Comparison of ENCODE assay signal across 27 cellular contexts in genomic region chr7:105307163-105307672, GRCh38.
A peak's percentile ranks its signal among the peaks of the same experiment; 100 is the strongest.
DNase-seq lines count a peak whose midpoint lies in the region; ATAC-seq and TF ChIP-seq lines count a peak whose summit lies in the region.
"Had no signal": no experiment of that assay in that cellular context is flagged by ENCODE, and none has a peak within 500 bp of the region (broad histone marks: within the 10 kb centered on the region; RNA-seq: fewer than 3 reads in every experiment).

No MANE protein-coding gene starts in this region.

- intact Hi-C loops in CD8-positive, alpha-beta T cell (cut with DNase I, micrococcal nuclease): loop anchor here in 1 of 2 experiments (5.0 kb wide), 1 partner anchor 40 kb away; no protein-coding TSS in a partner anchor

- H3K4me2 ChIP-seq in KMS-11: peak overlapping the region; percentile 75

- POLR2A ChIA-PET in CD8-positive, alpha-beta T cell (lab: Charles Lee): no interaction called here

- H3K27me3 ChIP-seq in CD8-positive, alpha-beta T cell (ENCODE audit: insufficient read depth, low read length): no peaks in the 10 kb centered on the region
- no peaks in the 10 kb centered on the region for H3K27me3 ChIP-seq in KMS-11 (ENCODE audit: insufficient read depth, low read depth)
- H3K27me3 ChIP-seq: ascending aorta; BLaER1 treated with 17β-estradiol and CSF1 and Interleukin-3, amounts not matched to agents 10 nM and 100 nM had no signal

- no peak overlapping the region for H3K9ac ChIP-seq in KMS-11
- H3K9ac ChIP-seq: BLaER1 treated with 17β-estradiol and CSF1 and Interleukin-3, amounts not matched to agents 10 nM and 100 nM; GM23248 had no signal

- peak overlapping the region; percentile 4 for H3K27ac Mint-ChIP-seq in CD8-positive, alpha-beta T cell
- H3K27ac Mint-ChIP-seq: HFFc6, type B pancreatic cell had no signal

- no peaks in the 10 kb centered on the region for H3K36me3 ChIP-seq in CD8-positive, alpha-beta T cell (ENCODE audit: insufficient read depth, low read length)
- H3K36me3 ChIP-seq in KMS-11 (ENCODE audit: insufficient read depth): no peaks in the 10 kb centered on the region
- H3K36me3 ChIP-seq: ascending aorta had no signal

- no peak overlapping the region for H3K4me3 ChIP-seq in CD8-positive, alpha-beta T cell (ENCODE audit: low read depth, low read length)
- no peak overlapping the region for H3K4me3 ChIP-seq in KMS-11 (IDR thresholded peaks at IDR 0.05; ENCODE audit: insufficient read depth, low read depth, low read length)
- H3K4me3 ChIP-seq: ascending aorta; BLaER1 treated with 17β-estradiol and CSF1 and Interleukin-3, amounts not matched to agents 10 nM and 100 nM; GM23248; skin epidermis had no signal

- ATAC-seq in CD8-positive, alpha-beta T cell: no peak
- ATAC-seq in stimulated activated naive CD8-positive, alpha-beta T cell treated with anti-CD3 and anti-CD28 coated beads, Interleukin-15, Interleukin-2, amounts not matched to agents 100 U/mL and 50 U/mL, for 24 hours: no peak
- ATAC-seq: esophagus mucosa, left lobe of liver had no signal

- H3K9me3 Mint-ChIP-seq in CD8-positive, alpha-beta T cell: no peaks in the 10 kb centered on the region
- H3K9me3 Mint-ChIP-seq: endodermal cell, HFFc6, type B pancreatic cell had no signal

- H3K9me3 ChIP-seq in CD8-positive, alpha-beta T cell (ENCODE audit: low read length): no peaks in the 10 kb centered on the region
- H3K9me3 ChIP-seq: ascending aorta had no signal

- H3K79me2 ChIP-seq in KMS-11 (ENCODE audit: insufficient read depth, low read depth): peaks cover 83% of the 10 kb centered on the region

- no peaks in the 10 kb centered on the region for H4K20me1 ChIP-seq in KMS-11 (ENCODE audit: insufficient read depth)

- H3K4me3 Mint-ChIP-seq in CD8-positive, alpha-beta T cell: no peak overlapping the region
- H3K4me3 Mint-ChIP-seq: endodermal cell, HFFc6, type B pancreatic cell had no signal

- peaks cover 69% of the 10 kb centered on the region for H3K4me1 Mint-ChIP-seq in CD8-positive, alpha-beta T cell (ENCODE audit: low read depth)

- peaks cover 21% of the 10 kb centered on the region for H3K4me1 ChIP-seq in CD8-positive, alpha-beta T cell (ENCODE audit: insufficient read depth, low read length)
- H3K4me1 ChIP-seq in KMS-11 (ENCODE audit: low read depth, poor library complexity, severe bottlenecking): peaks cover 100% of the 10 kb centered on the region

- DNase-seq in CD8-positive, alpha-beta T cell: no peak
- DNase-seq in putamen (ENCODE audit: low spot score): peak; percentile 36
- no peak for DNase-seq in stimulated activated naive CD8-positive, alpha-beta T cell treated with anti-CD3 and anti-CD28 coated beads, Interleukin-15, Interleukin-2, amounts not matched to agents 100 U/mL and 50 U/mL, for 24 hours
- DNase-seq in activated effector memory CD4-positive, alpha-beta T cell treated with Interleukin-2 at 50 U/mL for 16 hours: no peak
- no peak for DNase-seq in NK-92 treated with Interleukin-12 subunit alpha and Interleukin-12 subunit beta, amount 100 ng/mL, for 24 hours (lab: John Stamatoyannopoulos, UW)
- DNase-seq: activated CD4-positive, alpha-beta T cell treated with anti-CD3 and anti-CD28 coated beads for 4 hours; activated naive CD4-positive, alpha-beta T cell treated with anti-CD3 and anti-CD28 coated beads, Interleukin-2, amount 50 U/mL, for 16 hours; Calu3; endodermal cell; GM23248; HFFc6; mesendoderm; NCI-H1092; NCI-H187 treated with DMSO at 0.1 percent for 48 hours; NCI-H524 treated with DMSO at 0.1 percent for 48 hours; SHP77; T-helper 9 cell had no signal

- H3K27ac ChIP-seq in CD8-positive, alpha-beta T cell (ENCODE audit: low read depth, low read length): no peak overlapping the region
- H3K27ac ChIP-seq in KMS-11 (peak overlapping the region; percentile 84), cingulate gyrus (ENCODE audit: low read depth, low read length) (peak overlapping the region; percentile 76)
- H3K27ac ChIP-seq: ascending aorta; BLaER1 treated with 17β-estradiol and CSF1 and Interleukin-3, amounts not matched to agents 10 nM and 100 nM; GM23248; HL-60; skin epidermis; VCaP had no signal

- no peaks in the 10 kb centered on the region for H3K36me3 Mint-ChIP-seq in CD8-positive, alpha-beta T cell
- H3K36me3 Mint-ChIP-seq: type B pancreatic cell had no signal

- TF ChIP-seq CTCF in CD8-positive, alpha-beta T cell (IDR thresholded peaks at IDR 0.05): no peak
- no peak for TF ChIP-seq CTCF in KMS-11 (conservative IDR thresholded peaks at IDR 0.05; ENCODE audit: low read depth, low read length)

- H2AFZ ChIP-seq in KMS-11 (ENCODE audit: low read depth): no peak overlapping the region
- H2AFZ ChIP-seq: GM23248 had no signal

- CTCF ChIA-PET in CD8-positive, alpha-beta T cell (lab: Charles Lee): no interaction called here

- H3K27me3 Mint-ChIP-seq in CD8-positive, alpha-beta T cell (ENCODE audit: low read depth): no peaks in the 10 kb centered on the region
- H3K27me3 Mint-ChIP-seq: type B pancreatic cell had no signal
